12 cellular contexts compared by ENCODE assay signal in the genomic region with DNA sequence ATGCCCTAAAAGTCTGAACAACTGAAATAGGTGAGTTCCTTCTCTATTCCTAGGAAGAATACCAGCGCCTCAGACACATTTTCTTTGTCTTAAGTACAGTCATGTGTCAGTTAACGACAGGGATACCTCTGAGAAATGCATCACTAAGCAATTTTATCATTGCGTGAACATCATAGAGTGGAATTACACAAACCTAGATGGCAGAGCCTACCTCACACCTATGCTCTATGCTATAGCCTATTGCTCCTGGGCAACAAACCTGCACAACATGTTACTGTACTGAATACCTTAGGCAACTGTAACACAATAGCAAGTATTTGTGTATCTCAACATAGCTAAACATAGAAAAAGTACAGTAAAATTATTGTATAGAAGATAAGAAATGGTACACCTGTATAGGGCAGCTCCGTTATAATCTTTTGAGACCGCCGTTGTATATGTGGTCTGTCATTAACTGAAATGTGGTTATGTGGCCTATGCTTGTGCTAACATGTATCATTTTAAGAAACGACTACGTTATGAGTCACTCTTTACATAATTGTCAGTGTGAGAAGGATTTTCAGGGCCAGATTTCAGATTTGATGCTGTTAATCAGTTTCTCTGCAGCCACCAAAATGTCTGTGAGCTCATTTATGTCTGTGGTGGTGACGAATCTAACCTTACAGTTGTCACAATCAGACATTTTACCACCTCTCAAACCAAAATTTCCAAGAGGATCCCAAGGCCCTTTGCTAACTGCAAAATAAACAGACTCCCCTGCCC.
DNase-seq lines count a peak whose midpoint lies in the region; ATAC-seq lines count a peak whose summit lies in the region.
"Had no signal": no experiment of that assay in that cellular context is flagged by ENCODE, and none has a peak within 500 bp of the region (broad histone marks: within the 10 kb centered on the region; RNA-seq: fewer than 3 reads in every experiment).

No MANE protein-coding gene starts in this region.

- peak overlapping the region; percentile 16 for H3K4me3 Mint-ChIP-seq in activated T-helper 17 cell treated with anti-CD3 and anti-CD28 coated beads, Interleukin-2, amount 50 U/mL, for 72 hours
- H3K4me3 Mint-ChIP-seq: B cell had no signal

- H3K4me1 Mint-ChIP-seq in activated T-helper 17 cell treated with anti-CD3 and anti-CD28 coated beads, Interleukin-2, amount 50 U/mL, for 72 hours: no peaks in the 10 kb centered on the region
- H3K4me1 Mint-ChIP-seq: B cell had no signal

- ATAC-seq in activated naive CD4-positive, alpha-beta T cell treated with anti-CD3 and anti-CD28 coated beads, Interleukin-2, amount 50 U/mL, for 72 hours: peak; percentile 76 to 93
- peak; percentile 72 for ATAC-seq in HG03469 (IDR thresholded peaks at IDR 0.05; ENCODE audit: unreplicated experiment)
- ATAC-seq in activated T-helper 17 cell treated with anti-CD3 and anti-CD28 coated beads, Interleukin-2, amount 50 U/mL, for 72 hours (replicated peaks): peak; percentile 92

- DNase-seq in activated naive CD4-positive, alpha-beta T cell treated with anti-CD3 and anti-CD28 coated beads, Interleukin-2, amount 50 U/mL, for 72 hours (ENCODE audit: low spot score in 2 of 2): no peak
- no peak for DNase-seq in activated naive CD4-positive, alpha-beta T cell (lab: John Stamatoyannopoulos, UW)
- DNase-seq in superior temporal gyrus (ENCODE audit: extremely low spot score) (peak; percentile 40), cerebellar nuclear complex (lab: John Stamatoyannopoulos, UW) (no peak), NCI-H1105 (lab: John Stamatoyannopoulos, UW) (no peak), SW 1271 (lab: John Stamatoyannopoulos, UW) (no peak)
- DNase-seq: H7; NCI-H526 treated with DMSO at 0.1 percent for 48 hours; stimulated activated CD4-positive, alpha-beta T cell treated with anti-CD3 and anti-CD28 coated beads, Interleukin-1b, Interleukin-23, amount 100 ng/mL, for 48 hours had no signal

- H3K27ac Mint-ChIP-seq in activated naive CD4-positive, alpha-beta T cell treated with anti-CD3 and anti-CD28 coated beads, Interleukin-2, amount 50 U/mL, for 72 hours: no peak overlapping the region
- no peak overlapping the region for H3K27ac Mint-ChIP-seq in activated T-helper 17 cell treated with anti-CD3 and anti-CD28 coated beads, Interleukin-2, amount 50 U/mL, for 72 hours
- H3K27ac Mint-ChIP-seq: B cell had no signal

- peaks cover 22% of the 10 kb centered on the region for H3K27me3 Mint-ChIP-seq in activated T-helper 17 cell treated with anti-CD3 and anti-CD28 coated beads, Interleukin-2, amount 50 U/mL, for 72 hours

- H3K9me3 Mint-ChIP-seq in activated naive CD4-positive, alpha-beta T cell treated with anti-CD3 and anti-CD28 coated beads, Interleukin-2, amount 50 U/mL, for 72 hours: no peaks in the 10 kb centered on the region
- no peaks in the 10 kb centered on the region for H3K9me3 Mint-ChIP-seq in activated T-helper 17 cell treated with anti-CD3 and anti-CD28 coated beads, Interleukin-2, amount 50 U/mL, for 72 hours

- H3K36me3 Mint-ChIP-seq in activated naive CD4-positive, alpha-beta T cell treated with anti-CD3 and anti-CD28 coated beads, Interleukin-2, amount 50 U/mL, for 72 hours: no peaks in the 10 kb centered on the region
- H3K36me3 Mint-ChIP-seq in activated T-helper 17 cell treated with anti-CD3 and anti-CD28 coated beads, Interleukin-2, amount 50 U/mL, for 72 hours (ENCODE audit: low read depth): no peaks in the 10 kb centered on the region
